29 cellular contexts compared by ENCODE assay signal in genomic region chr14:55756563-55756962, GRCh38.
"Had no signal": no experiment of that assay in that cellular context is flagged by ENCODE, and none has a peak within 500 bp of the region (broad histone marks: within the 10 kb centered on the region; RNA-seq: fewer than 3 reads in every experiment).

No MANE protein-coding gene starts in this region.

- H3K4me3 ChIP-seq: MG63, Peyer's patch, SJSA1 had no signal

- DNase-seq: activated B cell treated with CpG ODN at 0.5 μM for 24 hours; activated CD4-positive, alpha-beta T cell treated with anti-CD3 and anti-CD28 coated beads for 1 hour; activated CD4-positive, alpha-beta T cell treated with anti-CD3 and anti-CD28 coated beads, Interleukin-2, amount 10 ng/mL, durations not matched to agents 24 days and 14 days; activated CD4-positive, alpha-beta T cell treated with anti-CD3 and anti-CD28 coated beads, Interleukin-2, amount 50 U/mL, for 48 hours; activated CD8-positive, alpha-beta memory T cell treated with anti-CD3 and anti-CD28 coated beads for 24 hours; activated gamma-delta T cell; activated naive CD4-positive, alpha-beta T cell treated with anti-CD3 and anti-CD28 coated beads for 36 hours; activated naive CD8-positive, alpha-beta T cell treated with anti-CD3 and anti-CD28 coated beads for 36 hours; activated T-cell treated with anti-CD3 and anti-CD28 coated beads, Interleukin-2, amount 50 U/mL, for 4 hours; brain microvascular endothelial cell; cerebellar nuclear complex; KBM-7; MG63; MV-4-11; NCI-H1092 treated with DMSO at 0.1 percent for 48 hours; NCI-H1417 treated with DMSO at 0.1 percent for 48 hours; NCI-H1694; NCI-H2081; NCI-H510A treated with DMSO at 0.1 percent for 48 hours; NCI-H69; NK-92 treated with Interleukin-12 subunit alpha and Interleukin-12 subunit beta, amount 100 ng/mL, for 24 hours; Peyer's patch; SHP77; SW 1271; T-helper 17 cell; T-helper 9 cell had no signal

- ATAC-seq: activated T-cell treated with anti-CD3 and anti-CD28 coated beads, Interleukin-2, amount 50 U/mL, for 4 hours; activated T-helper 17 cell treated with anti-CD3 and anti-CD28 coated beads, Interleukin-2, amount 50 U/mL, for 72 hours; SK-N-SH treated with all-trans-retinoic acid at 6 μM for 48 hours; T-helper 17 cell had no signal

- H3K4me3 Mint-ChIP-seq: activated B cell treated with CpG ODN at 0.5 μM for 24 hours; activated CD4-positive, alpha-beta T cell treated with anti-CD3 and anti-CD28 coated beads, Interleukin-2, amount 10 ng/mL, durations not matched to agents 24 days and 14 days; activated naive CD4-positive, alpha-beta T cell treated with anti-CD3 and anti-CD28 coated beads for 36 hours; activated naive CD8-positive, alpha-beta T cell treated with anti-CD3 and anti-CD28 coated beads for 36 hours; activated T-cell treated with anti-CD3 and anti-CD28 coated beads, Interleukin-2, amount 50 U/mL, for 4 hours; activated T-helper 17 cell treated with anti-CD3 and anti-CD28 coated beads, Interleukin-2, amount 50 U/mL, for 72 hours; T-helper 17 cell had no signal

- H3K27ac ChIP-seq: brain microvascular endothelial cell, Peyer's patch, SJSA1 had no signal

- H3K27ac Mint-ChIP-seq: activated B cell treated with CpG ODN at 0.5 μM for 24 hours; activated CD4-positive, alpha-beta T cell treated with anti-CD3 and anti-CD28 coated beads, Interleukin-2, amount 10 ng/mL, durations not matched to agents 24 days and 14 days; activated naive CD4-positive, alpha-beta T cell treated with anti-CD3 and anti-CD28 coated beads for 36 hours; activated naive CD8-positive, alpha-beta T cell treated with anti-CD3 and anti-CD28 coated beads for 36 hours; activated T-helper 17 cell treated with anti-CD3 and anti-CD28 coated beads, Interleukin-2, amount 50 U/mL, for 72 hours; T-helper 17 cell had no signal

- H3K27me3 Mint-ChIP-seq: activated CD4-positive, alpha-beta T cell treated with anti-CD3 and anti-CD28 coated beads, Interleukin-2, amount 10 ng/mL, durations not matched to agents 24 days and 14 days; activated naive CD8-positive, alpha-beta T cell treated with anti-CD3 and anti-CD28 coated beads for 36 hours; activated T-helper 17 cell treated with anti-CD3 and anti-CD28 coated beads, Interleukin-2, amount 50 U/mL, for 72 hours had no signal

- H3K4me1 Mint-ChIP-seq: activated B cell treated with CpG ODN at 0.5 μM for 24 hours; activated naive CD8-positive, alpha-beta T cell treated with anti-CD3 and anti-CD28 coated beads for 36 hours had no signal

- H3K27me3 ChIP-seq: brain microvascular endothelial cell, MG63, Peyer's patch, SJSA1 had no signal

- H3K9me3 Mint-ChIP-seq: activated B cell treated with CpG ODN at 0.5 μM for 24 hours; activated CD4-positive, alpha-beta T cell treated with anti-CD3 and anti-CD28 coated beads, Interleukin-2, amount 10 ng/mL, durations not matched to agents 24 days and 14 days; activated naive CD4-positive, alpha-beta T cell treated with anti-CD3 and anti-CD28 coated beads for 36 hours; activated naive CD8-positive, alpha-beta T cell treated with anti-CD3 and anti-CD28 coated beads for 36 hours; activated T-cell treated with anti-CD3 and anti-CD28 coated beads, Interleukin-2, amount 50 U/mL, for 4 hours; activated T-helper 17 cell treated with anti-CD3 and anti-CD28 coated beads, Interleukin-2, amount 50 U/mL, for 72 hours had no signal

- H3K36me3 ChIP-seq: brain microvascular endothelial cell, MG63, Peyer's patch, SJSA1 had no signal

- H3K9me3 ChIP-seq: MG63, Peyer's patch, SJSA1 had no signal

- H3K36me3 Mint-ChIP-seq: activated naive CD8-positive, alpha-beta T cell treated with anti-CD3 and anti-CD28 coated beads for 36 hours had no signal
